In genomic region chr2:158953454-158953853, GRCh38 we compare ENCODE assay signal across 11 cellular contexts. TPM values are rescaled to one million over a fixed set of nuclear protein-coding genes. Genes with fewer than 3 reads are reported as not detected.
DNase-seq lines count a peak whose midpoint lies in the region; ATAC-seq, FAIRE-seq and TF ChIP-seq lines count a peak whose summit lies in the region.
"Had no signal": no experiment of that assay in that cellular context is flagged by ENCODE, and none has a peak within 500 bp of the region (broad histone marks: within the 10 kb centered on the region; RNA-seq: fewer than 3 reads in every experiment).

No MANE protein-coding gene starts in this region.

- no peak overlapping the region for H3K27ac ChIP-seq in KMS-11
- peak overlapping the region; percentile 82 for H3K27ac ChIP-seq in astrocyte (ENCODE audit: low read depth, low read length)

- H3K36me3 ChIP-seq in KMS-11 (ENCODE audit: insufficient read depth) (no peaks in the 10 kb centered on the region), astrocyte (ENCODE audit: insufficient read depth, low read length) (no peaks in the 10 kb centered on the region)

- H3K27me3 Mint-ChIP-seq in astrocyte (ENCODE audit: low read depth, unreplicated experiment) = no peaks in the 10 kb centered on the region
- H3K27me3 Mint-ChIP-seq in stimulated activated naive B cell treated with anti-CD40 and anti-IgM and Interleukin-4, amounts not matched to agents 10 μg/mL and 1 μg/mL and 100 μg/mL, for 72 hours = peaks cover 19 to 35% of the 10 kb centered on the region in 2 donors
- H3K27me3 Mint-ChIP-seq in activated CD8-positive, alpha-beta memory T cell treated with anti-CD3 and anti-CD28 coated beads, Interleukin-2, amount 10 ng/mL, durations not matched to agents 7 days and 5 days = peaks cover 6% of the 10 kb centered on the region

- no peak for FAIRE-seq in astrocyte (lab: Jason Lieb, UNC)
- FAIRE-seq: GM18507 had no signal

- peak overlapping the region; percentile 31 for H3K4me3 Mint-ChIP-seq in astrocyte (ENCODE audit: unreplicated experiment)
- H3K4me3 Mint-ChIP-seq in stimulated activated naive B cell treated with anti-CD40 and anti-IgM and Interleukin-4, amounts not matched to agents 10 μg/mL and 1 μg/mL and 100 μg/mL, for 72 hours = no peak overlapping the region
- no peak overlapping the region for H3K4me3 Mint-ChIP-seq in activated CD8-positive, alpha-beta memory T cell treated with anti-CD3 and anti-CD28 coated beads, Interleukin-2, amount 10 ng/mL, durations not matched to agents 7 days and 5 days
- H3K4me3 Mint-ChIP-seq: activated CD4-positive, alpha-beta memory T cell treated with anti-CD3 and anti-CD28 coated beads for 36 hours had no signal

- TF ChIP-seq CTCF in KMS-11 (conservative IDR thresholded peaks at IDR 0.05; ENCODE audit: low read depth, low read length) = no peak
- TF ChIP-seq CTCF in astrocyte (IDR thresholded peaks at IDR 0.05; ENCODE audit: insufficient read depth, low read depth, low read length) = no peak

- no peak overlapping the region for H3K9ac ChIP-seq in KMS-11
- peak overlapping the region; percentile 61 for H3K9ac ChIP-seq in astrocyte (ENCODE audit: low read length)

- peaks cover 19% of the 10 kb centered on the region for H3K4me1 Mint-ChIP-seq in astrocyte (ENCODE audit: low read depth, unreplicated experiment)
- peaks cover 5 to 13% of the 10 kb centered on the region in 2 donors for H3K4me1 Mint-ChIP-seq in stimulated activated naive B cell treated with anti-CD40 and anti-IgM and Interleukin-4, amounts not matched to agents 10 μg/mL and 1 μg/mL and 100 μg/mL, for 72 hours
- peaks cover 6% of the 10 kb centered on the region for H3K4me1 Mint-ChIP-seq in activated CD8-positive, alpha-beta memory T cell treated with anti-CD3 and anti-CD28 coated beads, Interleukin-2, amount 10 ng/mL, durations not matched to agents 7 days and 5 days

- H3K79me2 ChIP-seq in KMS-11 (ENCODE audit: insufficient read depth, low read depth) = no peaks in the 10 kb centered on the region
- H3K79me2 ChIP-seq in astrocyte (ENCODE audit: insufficient read depth, low read length) = no peaks in the 10 kb centered on the region

- H3K4me1 ChIP-seq in KMS-11 (ENCODE audit: low read depth, poor library complexity, severe bottlenecking) (peaks cover 27% of the 10 kb centered on the region), astrocyte (ENCODE audit: insufficient read depth, low read length) (peaks cover 19% of the 10 kb centered on the region)

- no peaks in the 10 kb centered on the region for H3K36me3 Mint-ChIP-seq in astrocyte (ENCODE audit: low read depth, unreplicated experiment)
- peaks cover 0 to 3% of the 10 kb centered on the region in 2 donors for H3K36me3 Mint-ChIP-seq in stimulated activated naive B cell treated with anti-CD40 and anti-IgM and Interleukin-4, amounts not matched to agents 10 μg/mL and 1 μg/mL and 100 μg/mL, for 72 hours
- H3K36me3 Mint-ChIP-seq in activated CD8-positive, alpha-beta memory T cell treated with anti-CD3 and anti-CD28 coated beads, Interleukin-2, amount 10 ng/mL, durations not matched to agents 7 days and 5 days = no peaks in the 10 kb centered on the region
- H3K36me3 Mint-ChIP-seq: activated CD4-positive, alpha-beta memory T cell treated with anti-CD3 and anti-CD28 coated beads for 36 hours had no signal

- H4K20me1 ChIP-seq in KMS-11 (ENCODE audit: insufficient read depth) = no peaks in the 10 kb centered on the region
- no peaks in the 10 kb centered on the region for H4K20me1 ChIP-seq in astrocyte (ENCODE audit: insufficient read depth, low read length)

- no peaks in the 10 kb centered on the region for H3K9me3 Mint-ChIP-seq in astrocyte (ENCODE audit: unreplicated experiment)
- H3K9me3 Mint-ChIP-seq in stimulated activated naive B cell treated with anti-CD40 and anti-IgM and Interleukin-4, amounts not matched to agents 10 μg/mL and 1 μg/mL and 100 μg/mL, for 72 hours = no peaks in the 10 kb centered on the region
- no peaks in the 10 kb centered on the region for H3K9me3 Mint-ChIP-seq in activated CD8-positive, alpha-beta memory T cell treated with anti-CD3 and anti-CD28 coated beads, Interleukin-2, amount 10 ng/mL, durations not matched to agents 7 days and 5 days (ENCODE audit: low read depth)
- H3K9me3 Mint-ChIP-seq: activated CD4-positive, alpha-beta memory T cell treated with anti-CD3 and anti-CD28 coated beads for 36 hours had no signal

- no peak overlapping the region for H2AFZ ChIP-seq in KMS-11 (ENCODE audit: low read depth)
- peak overlapping the region; percentile 9 for H2AFZ ChIP-seq in astrocyte (ENCODE audit: low read depth, low read length)

- intact Hi-C loops in left ventricle myocardium superior (cut with micrococcal nuclease) = no loop called here

- peak overlapping the region; percentile 99 for H3K27ac Mint-ChIP-seq in astrocyte (ENCODE audit: unreplicated experiment)
- H3K27ac Mint-ChIP-seq in stimulated activated naive B cell treated with anti-CD40 and anti-IgM and Interleukin-4, amounts not matched to agents 10 μg/mL and 1 μg/mL and 100 μg/mL, for 72 hours = no peak overlapping the region
- no peak overlapping the region for H3K27ac Mint-ChIP-seq in activated CD8-positive, alpha-beta memory T cell treated with anti-CD3 and anti-CD28 coated beads, Interleukin-2, amount 10 ng/mL, durations not matched to agents 7 days and 5 days
- H3K27ac Mint-ChIP-seq: activated CD4-positive, alpha-beta memory T cell treated with anti-CD3 and anti-CD28 coated beads for 36 hours had no signal

- no peak overlapping the region for H3K4me3 ChIP-seq in KMS-11 (IDR thresholded peaks at IDR 0.05; ENCODE audit: insufficient read depth, low read depth, low read length)
- H3K4me3 ChIP-seq in astrocyte (ENCODE audit: insufficient read depth, low read depth, low read length) = no peak overlapping the region

- H3K9me3 ChIP-seq in astrocyte (ENCODE audit: insufficient read depth, low read depth, low read length) = no peaks in the 10 kb centered on the region

- ATAC-seq in left ventricle myocardium superior = peak; percentile 41
- peak; percentile 16 to 33 for ATAC-seq in stimulated activated naive B cell treated with anti-CD40 and anti-IgM and Interleukin-4, amounts not matched to agents 10 μg/mL and 1 μg/mL and 100 μg/mL, for 72 hours (replicated peaks)
- no peak for ATAC-seq in HG02840 (IDR thresholded peaks at IDR 0.05; ENCODE audit: low FRiP score, unreplicated experiment)
- no peak for ATAC-seq in activated CD8-positive, alpha-beta memory T cell treated with anti-CD3 and anti-CD28 coated beads, Interleukin-2, amount 10 ng/mL, durations not matched to agents 7 days and 5 days

- DNase-seq in astrocyte (ENCODE audit: low read depth) = peak; percentile 85
- no peak for DNase-seq in left ventricle myocardium superior
- DNase-seq in stimulated activated naive B cell treated with anti-CD40 and anti-IgM and Interleukin-4, amounts not matched to agents 10 μg/mL and 1 μg/mL and 100 μg/mL, for 72 hours = no peak
- DNase-seq in activated effector memory CD4-positive, alpha-beta T cell treated with Interleukin-2 at 50 U/mL for 16 hours = no peak
- DNase-seq in DMS153 (lab: John Stamatoyannopoulos, UW) = no peak
- no peak for DNase-seq in activated CD8-positive, alpha-beta memory T cell treated with anti-CD3 and anti-CD28 coated beads, Interleukin-2, amount 10 ng/mL, durations not matched to agents 7 days and 5 days
- DNase-seq: retina had no signal

- CTCF ChIA-PET in activated CD8-positive, alpha-beta memory T cell treated with anti-CD3 and anti-CD28 coated beads, Interleukin-2, amount 10 ng/mL, durations not matched to agents 7 days and 5 days (lab: Charles Lee) = no interaction called here

- H3K4me2 ChIP-seq in KMS-11 = peak overlapping the region; percentile 27; the same call in 1 of the 2 replicates
- peak overlapping the region; percentile 65 for H3K4me2 ChIP-seq in astrocyte (ENCODE audit: low read length)

- no peaks in the 10 kb centered on the region for H3K27me3 ChIP-seq in KMS-11 (ENCODE audit: insufficient read depth, low read depth)
- H3K27me3 ChIP-seq in astrocyte (ENCODE audit: insufficient read depth, low read length) = no peaks in the 10 kb centered on the region

RNA-seq across cellular contexts. Expression of gene TANC1, which starts 15.0 kb away (rescaled TPM):
- total RNA-seq in astrocyte = 45.0 and 45.2 TPM in 2 replicates
- 62.7 TPM for total RNA-seq in left ventricle myocardium superior
- total RNA-seq in activated CD8-positive, alpha-beta memory T cell treated with anti-CD3 and anti-CD28 coated beads, Interleukin-2, amount 10 ng/mL, durations not matched to agents 7 days and 5 days = under 1 TPM; 0.16 to 0.20 TPM

Comparison
In these comparisons a context has a peak if more than half of its experiments do, and no peak if none do; other contexts are left out.
1. ATAC-seq: peak in left ventricle myocardium superior (single experiment) and stimulated activated naive B cell treated with anti-CD40 and anti-IgM and Interleukin-4, amounts not matched to agents 10 μg/mL and 1 μg/mL and 100 μg/mL, for 72 hours (2 of 2); none in HG02840 (single experiment) and activated CD8-positive, alpha-beta memory T cell treated with anti-CD3 and anti-CD28 coated beads, Interleukin-2, amount 10 ng/mL, durations not matched to agents 7 days and 5 days (single experiment).
2. RNA of gene TANC1, which starts 15.0 kb away (total RNA-seq): 62.7 TPM in left ventricle myocardium superior (single experiment) and 45.0 to 45.2 TPM in astrocyte; 0.16 to 0.20 TPM in activated CD8-positive, alpha-beta memory T cell treated with anti-CD3 and anti-CD28 coated beads, Interleukin-2, amount 10 ng/mL, durations not matched to agents 7 days and 5 days; every median in the first group is over 10 times any median in the second.